20 cellular contexts compared by ENCODE assay signal in genomic region chr2:65294701-65295100, GRCh38.
"Had no signal": no experiment of that assay in that cellular context is flagged by ENCODE, and none has a peak within 500 bp of the region (broad histone marks: within the 10 kb centered on the region; RNA-seq: fewer than 3 reads in every experiment).

No MANE protein-coding gene starts in this region.

- ATAC-seq: activated T-cell treated with anti-CD3 and anti-CD28 coated beads, Interleukin-2, amount 50 U/mL, for 72 hours; left lobe of liver; stimulated activated naive CD8-positive, alpha-beta T cell treated with anti-CD3 and anti-CD28 coated beads, Interleukin-15, Interleukin-2, amounts not matched to agents 100 U/mL and 50 U/mL, for 24 hours had no signal

- H3K36me3 ChIP-seq: brain microvascular endothelial cell, colonic mucosa, pancreas, tibial nerve had no signal

- H3K4me3 ChIP-seq: colonic mucosa, pancreas, tibial nerve had no signal

- DNase-seq: activated CD4-positive, alpha-beta T cell treated with anti-CD3 and anti-CD28 coated beads for 1 hour; activated CD8-positive, alpha-beta memory T cell treated with anti-CD3 and anti-CD28 coated beads for 24 hours; activated CD8-positive, alpha-beta memory T cell treated with anti-CD3 and anti-CD28 coated beads, Interleukin-2, amount 50 U/mL, for 48 hours; activated effector memory CD4-positive, alpha-beta T cell treated with anti-CD3 and anti-CD28 coated beads, Interleukin-2, amount 50 U/mL, for 16 hours; activated naive CD4-positive, alpha-beta T cell treated with anti-CD3 and anti-CD28 coated beads, Interleukin-2, amount 50 U/mL, for 16 hours; activated T-cell treated with anti-CD3 and anti-CD28 coated beads, Interleukin-2, amount 50 U/mL, for 72 hours; aorta; brain microvascular endothelial cell; colonic mucosa; foreskin melanocyte; head of caudate nucleus; kidney; mammary epithelial cell; pancreas; retina; stimulated activated naive CD8-positive, alpha-beta T cell treated with anti-CD3 and anti-CD28 coated beads, Interleukin-15, Interleukin-2, amounts not matched to agents 100 U/mL and 50 U/mL, for 24 hours; substantia nigra had no signal

- H3K9me3 ChIP-seq: colonic mucosa, pancreas, tibial nerve had no signal

- H3K27me3 ChIP-seq: brain microvascular endothelial cell, colonic mucosa, pancreas, tibial nerve had no signal

- H3K4me1 ChIP-seq: pancreas had no signal

- H3K27ac ChIP-seq: brain microvascular endothelial cell, colonic mucosa, pancreas, tibial nerve, VCaP had no signal
